8 cellular contexts compared by ENCODE assay signal in genomic region chr7:19442016-19442785, GRCh38.
A peak's percentile ranks its signal among the peaks of the same experiment; 100 is the strongest.
DNase-seq lines count a peak whose midpoint lies in the region; ATAC-seq and TF ChIP-seq lines count a peak whose summit lies in the region.

No MANE protein-coding gene starts in this region.

- H3K4me3 Mint-ChIP-seq in endodermal cell, result no peak overlapping the region
- no peak overlapping the region for H3K4me3 Mint-ChIP-seq in activated CD8-positive, alpha-beta T cell treated with anti-CD3 and anti-CD28 coated beads, Interleukin-2, amount 10 ng/mL, durations not matched to agents 7 days and 5 days
- H3K4me3 Mint-ChIP-seq in stimulated activated naive CD8-positive, alpha-beta T cell treated with anti-CD3 and anti-CD28 coated beads, Interleukin-15, amount 100 ng/mL, for 72 hours, result no peak overlapping the region

- DNase-seq in right lobe of liver, result no peak
- DNase-seq in NCI-H226, result peak; percentile 63
- DNase-seq in endodermal cell, result peak; percentile 73
- no peak for DNase-seq in activated CD8-positive, alpha-beta T cell treated with anti-CD3 and anti-CD28 coated beads, Interleukin-2, amount 10 ng/mL, durations not matched to agents 7 days and 5 days
- no peak for DNase-seq in stimulated activated naive CD8-positive, alpha-beta T cell treated with anti-CD3 and anti-CD28 coated beads, Interleukin-15, amount 100 ng/mL, for 72 hours
- no peak for DNase-seq in NK-92 treated with Interleukin-12 subunit alpha and Interleukin-12 subunit beta, amount 100 ng/mL, for 24 hours (lab: John Stamatoyannopoulos, UW)

- H3K4me1 ChIP-seq in liver (ENCODE audit: control insufficient read depth in 4 of 4, insufficient read depth in 4 of 4, low read length in 3 of 4) (peaks cover 0 to 1% (median 0%) of the 10 kb centered on the region in 4 donors), right lobe of liver (no peaks in the 10 kb centered on the region), endodermal cell (ENCODE audit: control insufficient read depth, insufficient read depth, low read length) (peaks cover 13% of the 10 kb centered on the region)

- CTCF ChIA-PET in activated CD8-positive, alpha-beta T cell treated with anti-CD3 and anti-CD28 coated beads, Interleukin-2, amount 10 ng/mL, durations not matched to agents 7 days and 5 days (lab: Charles Lee), result no interaction called here

- peak; percentile 31 to 38 for TF ChIP-seq RAD21 in liver (IDR thresholded peaks at IDR 0.05)

- H3K36me3 ChIP-seq in liver (ENCODE audit: control insufficient read depth in 4 of 4, insufficient read depth in 3 of 4, low read depth in 1 of 4, low read length in 3 of 4) (no peaks in the 10 kb centered on the region), right lobe of liver (no peaks in the 10 kb centered on the region), endodermal cell (ENCODE audit: control insufficient read depth, insufficient read depth, low read length) (no peaks in the 10 kb centered on the region)

- no peak overlapping the region for H3K27ac ChIP-seq in liver (ENCODE audit: low read depth in 1 of 2, low read length in 2 of 2)
- H3K27ac ChIP-seq in right lobe of liver, result no peak overlapping the region
- H3K27ac ChIP-seq in endodermal cell (ENCODE audit: low read depth, low read length), result no peak overlapping the region

- H3K4me1 Mint-ChIP-seq in endodermal cell, result peaks cover 41% of the 10 kb centered on the region
- no peaks in the 10 kb centered on the region for H3K4me1 Mint-ChIP-seq in activated CD8-positive, alpha-beta T cell treated with anti-CD3 and anti-CD28 coated beads, Interleukin-2, amount 10 ng/mL, durations not matched to agents 7 days and 5 days (ENCODE audit: low read depth)
- H3K4me1 Mint-ChIP-seq in stimulated activated naive CD8-positive, alpha-beta T cell treated with anti-CD3 and anti-CD28 coated beads, Interleukin-15, amount 100 ng/mL, for 72 hours, result no peaks in the 10 kb centered on the region

- POLR2A ChIA-PET in activated CD8-positive, alpha-beta T cell treated with anti-CD3 and anti-CD28 coated beads, Interleukin-2, amount 10 ng/mL, durations not matched to agents 7 days and 5 days (lab: Charles Lee), result no interaction called here

- no peaks in the 10 kb centered on the region for H3K9me3 Mint-ChIP-seq in endodermal cell
- H3K9me3 Mint-ChIP-seq in activated CD8-positive, alpha-beta T cell treated with anti-CD3 and anti-CD28 coated beads, Interleukin-2, amount 10 ng/mL, durations not matched to agents 7 days and 5 days (ENCODE audit: insufficient read depth), result no peaks in the 10 kb centered on the region
- H3K9me3 Mint-ChIP-seq in stimulated activated naive CD8-positive, alpha-beta T cell treated with anti-CD3 and anti-CD28 coated beads, Interleukin-15, amount 100 ng/mL, for 72 hours, result no peaks in the 10 kb centered on the region

- no peak overlapping the region for H3K27ac Mint-ChIP-seq in endodermal cell
- no peak overlapping the region for H3K27ac Mint-ChIP-seq in activated CD8-positive, alpha-beta T cell treated with anti-CD3 and anti-CD28 coated beads, Interleukin-2, amount 10 ng/mL, durations not matched to agents 7 days and 5 days
- H3K27ac Mint-ChIP-seq in stimulated activated naive CD8-positive, alpha-beta T cell treated with anti-CD3 and anti-CD28 coated beads, Interleukin-15, amount 100 ng/mL, for 72 hours, result no peak overlapping the region

- H3K27me3 Mint-ChIP-seq in endodermal cell (ENCODE audit: insufficient read depth), result peaks cover 2% of the 10 kb centered on the region
- H3K27me3 Mint-ChIP-seq in activated CD8-positive, alpha-beta T cell treated with anti-CD3 and anti-CD28 coated beads, Interleukin-2, amount 10 ng/mL, durations not matched to agents 7 days and 5 days (ENCODE audit: low read depth), result no peaks in the 10 kb centered on the region
- no peaks in the 10 kb centered on the region for H3K27me3 Mint-ChIP-seq in stimulated activated naive CD8-positive, alpha-beta T cell treated with anti-CD3 and anti-CD28 coated beads, Interleukin-15, amount 100 ng/mL, for 72 hours

- WGBS in liver, result 49% methylated on average over 4 of the region's 4 CpGs
- 34% methylated on average over 4 of the region's 4 CpGs for WGBS in right lobe of liver (ENCODE audit: insufficient coverage, low coverage, low lambda C conversion rate, missing lambda C conversion rate)
- WGBS in endodermal cell (ENCODE audit: insufficient coverage in 1 of 2, insufficient read length in 1 of 2), 2 experiments, result 39% methylated on average over 4 of the region's 4 CpGs; no CpG with 5 or more reads in 1 of the 2 experiments

- H3K4me3 ChIP-seq in liver (ENCODE audit: low read depth in 1 of 3, low read length in 3 of 3), result no peak overlapping the region
- H3K4me3 ChIP-seq in right lobe of liver, result no peak overlapping the region
- H3K4me3 ChIP-seq in endodermal cell (ENCODE audit: low read length), result no peak overlapping the region

- TF ChIP-seq POLR2A in right lobe of liver (IDR thresholded peaks at IDR 0.05), result no peak

- TF ChIP-seq CTCF in liver (IDR thresholded peaks at IDR 0.05; ENCODE audit: low read depth, low read length, missing input control) (no peak), right lobe of liver (IDR thresholded peaks at IDR 0.05) (peak in 1 of 4 donors; percentile 9), endodermal cell (conservative IDR thresholded peaks at IDR 0.05) (peak; percentile 76)

- H3K27me3 ChIP-seq in liver (ENCODE audit: control insufficient read depth in 4 of 4, insufficient read depth in 4 of 4, low read length in 3 of 4) (no peaks in the 10 kb centered on the region), right lobe of liver (no peaks in the 10 kb centered on the region), endodermal cell (ENCODE audit: control insufficient read depth, insufficient read depth, low read length, poor library complexity, severe bottlenecking) (no peaks in the 10 kb centered on the region)

- no peak overlapping the region for H3K9ac ChIP-seq in liver (ENCODE audit: low read depth in 1 of 2, low read length in 2 of 2)
- H3K9ac ChIP-seq in endodermal cell (ENCODE audit: extremely low read depth, low read length, poor library complexity, severe bottlenecking), result no peak overlapping the region

- no peak for ATAC-seq in right lobe of liver
- no peak for ATAC-seq in activated CD8-positive, alpha-beta T cell treated with anti-CD3 and anti-CD28 coated beads, Interleukin-2, amount 10 ng/mL, durations not matched to agents 7 days and 5 days
- ATAC-seq in stimulated activated naive CD8-positive, alpha-beta T cell treated with anti-CD3 and anti-CD28 coated beads, Interleukin-15, amount 100 ng/mL, for 72 hours, result no peak
- no peak for ATAC-seq in HG02870 (IDR thresholded peaks at IDR 0.05; ENCODE audit: unreplicated experiment)

- intact Hi-C loops in right lobe of liver (cut with DNase I), result no loop called here

- H3K36me3 Mint-ChIP-seq in endodermal cell (ENCODE audit: low read depth), result no peaks in the 10 kb centered on the region
- no peaks in the 10 kb centered on the region for H3K36me3 Mint-ChIP-seq in activated CD8-positive, alpha-beta T cell treated with anti-CD3 and anti-CD28 coated beads, Interleukin-2, amount 10 ng/mL, durations not matched to agents 7 days and 5 days (ENCODE audit: low read depth)

- H3K9me3 ChIP-seq in liver (ENCODE audit: control insufficient read depth in 4 of 4, low read length in 3 of 4) (no peaks in the 10 kb centered on the region), right lobe of liver (no peaks in the 10 kb centered on the region), endodermal cell (ENCODE audit: control insufficient read depth, low read length) (no peaks in the 10 kb centered on the region)

TF ChIP-seq in liver, 16 proteins besides CTCF, POLR2A, EP300 and RAD21:
- TF ChIP-seq YY1 (IDR thresholded peaks at IDR 0.05) (no peak), EGR1 (IDR thresholded peaks at IDR 0.05; ENCODE audit: low read depth in 2 of 2) (no peak), FOXA2 (IDR thresholded peaks at IDR 0.05) (no peak), JUND (IDR thresholded peaks at IDR 0.05) (no peak), ZBTB33 (IDR thresholded peaks at IDR 0.05) (no peak), SP1 (IDR thresholded peaks at IDR 0.05) (no peak), FOXA1 (IDR thresholded peaks at IDR 0.05) (no peak), NR2F2 (IDR thresholded peaks at IDR 0.05) (no peak), GABPA (IDR thresholded peaks at IDR 0.05 in 1 of 2, conservative IDR thresholded peaks at IDR 0.05 in 1 of 2) (no peak)

Comparison
In these comparisons a context has a peak if more than half of its experiments do, and no peak if none do; other contexts are left out.
1. DNase-seq: peak in NCI-H226 (single experiment) and endodermal cell (single experiment); none in right lobe of liver (0 of 3), activated CD8-positive, alpha-beta T cell treated with anti-CD3 and anti-CD28 coated beads, Interleukin-2, amount 10 ng/mL, durations not matched to agents 7 days and 5 days (single experiment), stimulated activated naive CD8-positive, alpha-beta T cell treated with anti-CD3 and anti-CD28 coated beads, Interleukin-15, amount 100 ng/mL, for 72 hours (0 of 2) and NK-92 treated with Interleukin-12 subunit alpha and Interleukin-12 subunit beta, amount 100 ng/mL, for 24 hours (single experiment).